In genomic region chr2:144377929-144378328, GRCh38 we compare ENCODE assay signal across 15 cellular contexts.
DNase-seq lines count a peak whose midpoint lies in the region; ATAC-seq and TF ChIP-seq lines count a peak whose summit lies in the region.
"Had no signal": no experiment of that assay in that cellular context is flagged by ENCODE, and none has a peak within 500 bp of the region (broad histone marks: within the 10 kb centered on the region; RNA-seq: fewer than 3 reads in every experiment).

No MANE protein-coding gene starts in this region.

- no peak for TF ChIP-seq CTCF in left ventricle myocardium inferior (IDR thresholded peaks at IDR 0.05; ENCODE audit: borderline replicate concordance)
- TF ChIP-seq CTCF in fibroblast of villous mesenchyme (IDR thresholded peaks at IDR 0.05; ENCODE audit: insufficient read depth, low read depth, low read length), result no peak
- no peak for TF ChIP-seq CTCF in spleen (IDR thresholded peaks at IDR 0.05 in 8 of 11, conservative IDR thresholded peaks at IDR 0.05 in 3 of 11)

- ATAC-seq in Right ventricle myocardium superior (ENCODE audit: poor library complexity), result no peak
- ATAC-seq in HG02798 (IDR thresholded peaks at IDR 0.05; ENCODE audit: poor library complexity, unreplicated experiment), result no peak
- ATAC-seq in GM21786 (IDR thresholded peaks at IDR 0.05; ENCODE audit: unreplicated experiment), result no peak

- no peaks in the 10 kb centered on the region for H3K9me3 ChIP-seq in left ventricle myocardium inferior (replicated peaks)
- no peaks in the 10 kb centered on the region for H3K9me3 ChIP-seq in spleen
- H3K9me3 ChIP-seq: tibial nerve had no signal

- no peak overlapping the region for H3K4me3 ChIP-seq in left ventricle myocardium inferior
- H3K4me3 ChIP-seq in fibroblast of villous mesenchyme (ENCODE audit: low read depth, low read length), result no peak overlapping the region
- no peak overlapping the region for H3K4me3 ChIP-seq in spleen
- H3K4me3 ChIP-seq: neural progenitor cell, tibial nerve had no signal

- TF ChIP-seq POLR2A in spleen (IDR thresholded peaks at IDR 0.05), result no peak

- H3K36me3 ChIP-seq in left ventricle myocardium inferior (no peaks in the 10 kb centered on the region), spleen (no peaks in the 10 kb centered on the region)
- H3K36me3 ChIP-seq: neural progenitor cell, tibial nerve had no signal

- DNase-seq in left ventricle myocardium inferior (no peak), Right ventricle myocardium superior (no peak), SKM-1 (lab: John Stamatoyannopoulos, UW; ENCODE audit: unreplicated experiment) (peak; percentile 74), fibroblast of villous mesenchyme (ENCODE audit: low read depth) (peak; percentile 56), spleen (no peak), NAMALWA (ENCODE audit: low spot score) (no peak)
- DNase-seq: activated CD4-positive, alpha-beta T cell treated with anti-CD3 and anti-CD28 coated beads, Interleukin-2, amount 50 U/mL, for 4 hours; activated effector memory CD4-positive, alpha-beta T cell treated with anti-CD3 and anti-CD28 coated beads, Interleukin-2, amount 50 U/mL, for 16 hours; NCI-H2081; NCI-H69; stimulated activated CD4-positive, alpha-beta T cell treated with anti-CD3 and anti-CD28 coated beads, Interleukin-1b, Interleukin-23, amount 100 ng/mL, for 48 hours had no signal

- H3K27ac ChIP-seq in left ventricle myocardium inferior (replicated peaks), result peak overlapping the region; percentile 43
- peak overlapping the region in 2 of 8 donors; percentile 39 to 56 for H3K27ac ChIP-seq in spleen
- H3K27ac ChIP-seq: neural progenitor cell, tibial nerve had no signal

- H3K4me1 ChIP-seq in left ventricle myocardium inferior (peaks cover 14% of the 10 kb centered on the region), spleen (peaks cover 7 to 82% (median 60%) of the 10 kb centered on the region in 6 donors)

- no peaks in the 10 kb centered on the region for H3K27me3 ChIP-seq in left ventricle myocardium inferior (ENCODE audit: low read depth)
- H3K27me3 ChIP-seq in spleen (replicated peaks in 1 of 7), result no peaks in the 10 kb centered on the region
- H3K27me3 ChIP-seq: neural progenitor cell, tibial nerve had no signal

- intact Hi-C loops in left ventricle myocardium inferior (cut with micrococcal nuclease) (no loop called here), Right ventricle myocardium superior (cut with DNase I) (no loop called here), spleen (cut with DNase I; ENCODE audit: low total_unique reads) (no loop called here)

- 35 to 63% (median 45%) methylated on average over 2 of the region's 2 CpGs for WGBS in spleen, 5 donors

Comparison
In these comparisons a context has a peak if more than half of its experiments do, and no peak if none do; other contexts are left out.
1. DNase-seq: peak in SKM-1 (single experiment) and fibroblast of villous mesenchyme (single experiment); none in left ventricle myocardium inferior (single experiment), Right ventricle myocardium superior (single experiment), spleen (single experiment) and NAMALWA (single experiment).